ENCODE assay signal across 19 cellular contexts in the genomic region with DNA sequence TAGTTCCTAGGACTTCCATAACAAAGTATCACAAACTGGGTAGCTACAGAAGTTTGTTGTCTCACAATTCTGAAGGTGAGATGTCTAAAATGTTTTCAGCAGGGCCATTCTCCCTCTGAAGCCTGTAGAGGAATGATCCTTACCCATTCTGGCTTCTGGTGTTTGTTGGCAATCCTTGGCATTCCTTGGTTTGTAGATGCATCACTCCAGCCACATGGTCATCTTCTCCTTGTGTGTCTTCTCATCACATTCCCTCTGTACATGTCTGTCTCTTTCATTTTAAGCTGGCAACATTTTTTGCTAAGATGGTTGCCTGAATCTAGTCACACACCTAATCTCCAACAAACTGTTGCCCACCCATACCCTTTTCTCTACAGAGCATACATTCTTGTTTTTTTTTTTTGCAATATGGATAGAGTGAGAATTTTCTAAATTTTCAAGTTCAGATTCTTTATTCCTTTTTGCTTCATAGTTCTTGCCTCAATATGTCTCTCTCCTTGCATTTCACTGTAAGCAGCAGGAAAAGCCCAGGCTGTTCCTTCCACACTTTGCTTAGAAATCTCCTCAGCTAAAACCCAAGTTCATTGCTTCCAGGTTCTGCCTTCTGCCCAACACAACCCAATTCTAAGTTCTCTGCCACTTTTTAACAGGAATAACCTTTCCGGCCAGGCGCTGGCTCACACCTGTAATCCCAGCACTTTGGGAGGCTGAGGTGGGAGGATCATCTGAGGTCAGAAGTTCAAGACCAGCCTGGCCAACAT. TPM values are rescaled to one million over a fixed set of nuclear protein-coding genes. Genes with fewer than 3 reads are reported as not detected.
A peak's percentile ranks its signal among the peaks of the same experiment; 100 is the strongest.
DNase-seq lines count a peak whose midpoint lies in the region; ATAC-seq lines count a peak whose summit lies in the region.
"Had no signal": no experiment of that assay in that cellular context is flagged by ENCODE, and none has a peak within 500 bp of the region (broad histone marks: within the 10 kb centered on the region; RNA-seq: fewer than 3 reads in every experiment).

No MANE protein-coding gene starts in this region.

- no peak overlapping the region for H3K4me3 ChIP-seq in CD4-positive, alpha-beta memory T cell (ENCODE audit: low read length in 2 of 2)
- H3K4me3 ChIP-seq: GM12878 had no signal

- H3K4me1 ChIP-seq in CD4-positive, alpha-beta memory T cell (ENCODE audit: insufficient read depth, low read length) = no peaks in the 10 kb centered on the region

- no peak overlapping the region for H3K27ac ChIP-seq in CD4-positive, alpha-beta memory T cell (ENCODE audit: low read depth, low read length)
- H3K27ac ChIP-seq: KMS-11 had no signal

- intact Hi-C loops in activated naive CD4-positive, alpha-beta T cell treated with anti-CD3 and anti-CD28 coated beads for 36 hours (cut with micrococcal nuclease) = no loop called here
- intact Hi-C loops in CD4-positive, alpha-beta memory T cell (cut with micrococcal nuclease) = no loop called here

- H3K27me3 ChIP-seq in CD4-positive, alpha-beta memory T cell (ENCODE audit: insufficient read depth, low read length) = no peaks in the 10 kb centered on the region

- H3K36me3 Mint-ChIP-seq in activated naive CD4-positive, alpha-beta T cell treated with anti-CD3 and anti-CD28 coated beads, Interleukin-2, amount 50 U/mL, for 24 hours = peaks cover 19% of the 10 kb centered on the region
- peaks cover 34% of the 10 kb centered on the region for H3K36me3 Mint-ChIP-seq in activated naive CD4-positive, alpha-beta T cell treated with anti-CD3 and anti-CD28 coated beads for 36 hours (ENCODE audit: low read depth)
- H3K36me3 Mint-ChIP-seq in CD4-positive, alpha-beta memory T cell = peaks cover 38 to 55% of the 10 kb centered on the region in 2 donors
- H3K36me3 Mint-ChIP-seq in activated T-helper 17 cell treated with anti-CD3 and anti-CD28 coated beads, Interleukin-2, amount 50 U/mL, for 72 hours (ENCODE audit: low read depth) = peaks cover 98% of the 10 kb centered on the region

- DNase-seq in activated naive CD4-positive, alpha-beta T cell treated with anti-CD3 and anti-CD28 coated beads for 36 hours = no peak
- no peak for DNase-seq in CD4-positive, alpha-beta memory T cell
- DNase-seq in myocyte (ENCODE audit: low read depth) (peak; percentile 22), CD1c-positive myeloid dendritic cell (ENCODE audit: extremely low spot score) (no peak)
- DNase-seq in stimulated activated naive CD8-positive, alpha-beta T cell treated with anti-CD3 and anti-CD28 coated beads, Interleukin-15, amount 100 ng/mL, for 72 hours = no peak
- DNase-seq: DND-41, GDM1, GOT3, NCI-H1048, NCI-H2227 treated with DMSO at 0.1 percent for 48 hours, NCI-H524 treated with DMSO at 0.1 percent for 48 hours had no signal

- no peaks in the 10 kb centered on the region for H3K27me3 Mint-ChIP-seq in activated naive CD4-positive, alpha-beta T cell treated with anti-CD3 and anti-CD28 coated beads, Interleukin-2, amount 50 U/mL, for 24 hours
- no peaks in the 10 kb centered on the region for H3K27me3 Mint-ChIP-seq in activated naive CD4-positive, alpha-beta T cell treated with anti-CD3 and anti-CD28 coated beads for 36 hours (ENCODE audit: low read depth)
- no peaks in the 10 kb centered on the region for H3K27me3 Mint-ChIP-seq in CD4-positive, alpha-beta memory T cell
- no peaks in the 10 kb centered on the region for H3K27me3 Mint-ChIP-seq in activated T-helper 17 cell treated with anti-CD3 and anti-CD28 coated beads, Interleukin-2, amount 50 U/mL, for 72 hours
- no peaks in the 10 kb centered on the region for H3K27me3 Mint-ChIP-seq in stimulated activated naive CD8-positive, alpha-beta T cell treated with anti-CD3 and anti-CD28 coated beads, Interleukin-15, amount 100 ng/mL, for 72 hours

- H3K27ac Mint-ChIP-seq in activated naive CD4-positive, alpha-beta T cell treated with anti-CD3 and anti-CD28 coated beads, Interleukin-2, amount 50 U/mL, for 24 hours = peak overlapping the region; percentile 90
- no peak overlapping the region for H3K27ac Mint-ChIP-seq in activated naive CD4-positive, alpha-beta T cell treated with anti-CD3 and anti-CD28 coated beads for 36 hours
- peak overlapping the region in 5 of 7 donors; percentile 52 to 84 (median 62) for H3K27ac Mint-ChIP-seq in CD4-positive, alpha-beta memory T cell
- H3K27ac Mint-ChIP-seq in activated T-helper 17 cell treated with anti-CD3 and anti-CD28 coated beads, Interleukin-2, amount 50 U/mL, for 72 hours = peak overlapping the region; percentile 27
- no peak overlapping the region for H3K27ac Mint-ChIP-seq in stimulated activated naive CD8-positive, alpha-beta T cell treated with anti-CD3 and anti-CD28 coated beads, Interleukin-15, amount 100 ng/mL, for 72 hours

- CTCF ChIA-PET in activated naive CD4-positive, alpha-beta T cell treated with anti-CD3 and anti-CD28 coated beads for 36 hours (lab: Charles Lee) = interaction anchor here (0.7 to 1.8 kb wide), 3 partner anchors 14 to 774 kb away, joined by 3 to 4 read pairs (median 3); no protein-coding TSS in a partner anchor
- CTCF ChIA-PET in CD4-positive, alpha-beta memory T cell (lab: Charles Lee; ENCODE audit: partially characterized antibody) = interaction anchor here (0.7 kb wide), 1 partner anchor 310 kb away, joined by 3 read pairs; no protein-coding TSS in a partner anchor

- POLR2A ChIA-PET in CD4-positive, alpha-beta memory T cell (lab: Charles Lee; ENCODE audit: partially characterized antibody) = interaction anchor here (0.8 to 1.0 kb wide), 2 partner anchors 131 to 161 kb away, joined by 3 read pairs; no protein-coding TSS in a partner anchor

- peaks cover 14% of the 10 kb centered on the region for H3K36me3 ChIP-seq in CD4-positive, alpha-beta memory T cell (ENCODE audit: insufficient read depth, low read length)

- ATAC-seq in activated T-helper 17 cell treated with anti-CD3 and anti-CD28 coated beads, Interleukin-2, amount 50 U/mL, for 72 hours (replicated peaks) = no peak
- ATAC-seq in GM19328 (IDR thresholded peaks at IDR 0.05; ENCODE audit: unreplicated experiment) = no peak
- ATAC-seq in stimulated activated naive CD8-positive, alpha-beta T cell treated with anti-CD3 and anti-CD28 coated beads, Interleukin-15, amount 100 ng/mL, for 72 hours = no peak
- ATAC-seq: GM12878, Panc1 had no signal

- no peaks in the 10 kb centered on the region for H3K9me3 ChIP-seq in CD4-positive, alpha-beta memory T cell (ENCODE audit: control insufficient read depth in 1 of 2, low read length in 2 of 2)

- H3K4me3 Mint-ChIP-seq in activated naive CD4-positive, alpha-beta T cell treated with anti-CD3 and anti-CD28 coated beads, Interleukin-2, amount 50 U/mL, for 24 hours = no peak overlapping the region
- no peak overlapping the region for H3K4me3 Mint-ChIP-seq in activated naive CD4-positive, alpha-beta T cell treated with anti-CD3 and anti-CD28 coated beads for 36 hours
- peak overlapping the region in 2 of 8 donors; percentile 6 to 34 for H3K4me3 Mint-ChIP-seq in CD4-positive, alpha-beta memory T cell
- no peak overlapping the region for H3K4me3 Mint-ChIP-seq in activated T-helper 17 cell treated with anti-CD3 and anti-CD28 coated beads, Interleukin-2, amount 50 U/mL, for 72 hours
- no peak overlapping the region for H3K4me3 Mint-ChIP-seq in stimulated activated naive CD8-positive, alpha-beta T cell treated with anti-CD3 and anti-CD28 coated beads, Interleukin-15, amount 100 ng/mL, for 72 hours

- peaks cover 43% of the 10 kb centered on the region for H3K4me1 Mint-ChIP-seq in activated naive CD4-positive, alpha-beta T cell treated with anti-CD3 and anti-CD28 coated beads, Interleukin-2, amount 50 U/mL, for 24 hours
- peaks cover 21% of the 10 kb centered on the region for H3K4me1 Mint-ChIP-seq in activated naive CD4-positive, alpha-beta T cell treated with anti-CD3 and anti-CD28 coated beads for 36 hours (ENCODE audit: low read depth)
- peaks cover 19 to 28% (median 26%) of the 10 kb centered on the region in 4 donors for H3K4me1 Mint-ChIP-seq in CD4-positive, alpha-beta memory T cell
- peaks cover 19% of the 10 kb centered on the region for H3K4me1 Mint-ChIP-seq in activated T-helper 17 cell treated with anti-CD3 and anti-CD28 coated beads, Interleukin-2, amount 50 U/mL, for 72 hours
- peaks cover 22% of the 10 kb centered on the region for H3K4me1 Mint-ChIP-seq in stimulated activated naive CD8-positive, alpha-beta T cell treated with anti-CD3 and anti-CD28 coated beads, Interleukin-15, amount 100 ng/mL, for 72 hours

- no peaks in the 10 kb centered on the region for H3K9me3 Mint-ChIP-seq in activated naive CD4-positive, alpha-beta T cell treated with anti-CD3 and anti-CD28 coated beads, Interleukin-2, amount 50 U/mL, for 24 hours
- no peaks in the 10 kb centered on the region for H3K9me3 Mint-ChIP-seq in activated naive CD4-positive, alpha-beta T cell treated with anti-CD3 and anti-CD28 coated beads for 36 hours
- peaks cover 0 to 4% (median 0%) of the 10 kb centered on the region in 8 donors for H3K9me3 Mint-ChIP-seq in CD4-positive, alpha-beta memory T cell
- no peaks in the 10 kb centered on the region for H3K9me3 Mint-ChIP-seq in activated T-helper 17 cell treated with anti-CD3 and anti-CD28 coated beads, Interleukin-2, amount 50 U/mL, for 72 hours
- no peaks in the 10 kb centered on the region for H3K9me3 Mint-ChIP-seq in stimulated activated naive CD8-positive, alpha-beta T cell treated with anti-CD3 and anti-CD28 coated beads, Interleukin-15, amount 100 ng/mL, for 72 hours

RNA-seq across cellular contexts. Expression of a gene that starts 18.3 kb away (rescaled TPM):
- total RNA-seq in activated naive CD4-positive, alpha-beta T cell treated with anti-CD3 and anti-CD28 coated beads for 36 hours = 10 to 100 TPM; 23.3 to 23.6 TPM
- total RNA-seq in CD4-positive, alpha-beta memory T cell = 10 to 100 TPM; 26.5 to 29.3 TPM
- polyA plus RNA-seq in CD4-positive, alpha-beta memory T cell = under 1 TPM; 0.29 to 0.40 TPM
- total RNA-seq in activated T-helper 17 cell treated with anti-CD3 and anti-CD28 coated beads, Interleukin-2, amount 50 U/mL, for 72 hours = 10 to 100 TPM; 21.8 to 39.5 TPM
- total RNA-seq in myocyte = 19.6 and 20.6 TPM in 2 replicates
- 5.7 TPM for polyA plus RNA-seq in myocyte (2012)

RNA-seq across cellular contexts. Expression of a gene that starts 18.3 kb away (rescaled TPM):
- 10 to 100 TPM; 78.4 to 80.9 TPM for total RNA-seq in activated naive CD4-positive, alpha-beta T cell treated with anti-CD3 and anti-CD28 coated beads for 36 hours
- 100 to 1,000 TPM; 132 to 141 TPM for total RNA-seq in CD4-positive, alpha-beta memory T cell
- polyA plus RNA-seq in CD4-positive, alpha-beta memory T cell = 10 to 100 TPM; 50.9 to 55.0 TPM
- 100 to 1,000 TPM in 1 of 2 donors, 10 to 100 TPM in 1; 88.8 to 117 TPM for total RNA-seq in activated T-helper 17 cell treated with anti-CD3 and anti-CD28 coated beads, Interleukin-2, amount 50 U/mL, for 72 hours
- 100 and 103 TPM in 2 replicates for total RNA-seq in myocyte
- 36.8 TPM for polyA plus RNA-seq in myocyte (2012)

RNA-seq across cellular contexts. Expression of a gene that starts 47.6 kb away (rescaled TPM):
- total RNA-seq in activated naive CD4-positive, alpha-beta T cell treated with anti-CD3 and anti-CD28 coated beads for 36 hours = 100 to 1,000 TPM; 366 to 370 TPM
- total RNA-seq in CD4-positive, alpha-beta memory T cell = 10 to 100 TPM; 63.3 to 69.9 TPM
- 100 to 1,000 TPM; 222 to 225 TPM for polyA plus RNA-seq in CD4-positive, alpha-beta memory T cell
- 100 to 1,000 TPM; 168 to 275 TPM for total RNA-seq in activated T-helper 17 cell treated with anti-CD3 and anti-CD28 coated beads, Interleukin-2, amount 50 U/mL, for 72 hours
- total RNA-seq in myocyte = 38.8 and 50.6 TPM in 2 replicates
- 90.0 TPM for polyA plus RNA-seq in myocyte (2012)

RNA-seq across cellular contexts. Expression of a gene that starts 48.8 kb away (rescaled TPM):
- 10 to 100 TPM; 11.2 to 11.6 TPM for total RNA-seq in activated naive CD4-positive, alpha-beta T cell treated with anti-CD3 and anti-CD28 coated beads for 36 hours
- 10 to 100 TPM; 39.5 to 41.2 TPM for total RNA-seq in CD4-positive, alpha-beta memory T cell
- 10 to 100 TPM in 1 of 2 donors, 1 to 10 TPM in 1; 5.5 to 36.7 TPM for polyA plus RNA-seq in CD4-positive, alpha-beta memory T cell
- total RNA-seq in activated T-helper 17 cell treated with anti-CD3 and anti-CD28 coated beads, Interleukin-2, amount 50 U/mL, for 72 hours = 10 to 100 TPM; 17.2 to 26.9 TPM
- not detected in 2 replicates for total RNA-seq in myocyte
- polyA plus RNA-seq in myocyte (2012) = not detected
- total RNA-seq: M059J, SK-MEL-5 had no signal

Comparison
In these comparisons a context has a peak if more than half of its experiments do, and no peak if none do; other contexts are left out.
1. H3K27ac Mint-ChIP-seq: peak in activated naive CD4-positive, alpha-beta T cell treated with anti-CD3 and anti-CD28 coated beads, Interleukin-2, amount 50 U/mL, for 24 hours (single experiment), CD4-positive, alpha-beta memory T cell (5 of 7) and activated T-helper 17 cell treated with anti-CD3 and anti-CD28 coated beads, Interleukin-2, amount 50 U/mL, for 72 hours (single experiment); none in activated naive CD4-positive, alpha-beta T cell treated with anti-CD3 and anti-CD28 coated beads for 36 hours (single experiment) and stimulated activated naive CD8-positive, alpha-beta T cell treated with anti-CD3 and anti-CD28 coated beads, Interleukin-15, amount 100 ng/mL, for 72 hours (0 of 2).